In genomic region chr11:108938604-108939003, GRCh38 we compare ENCODE assay signal across 1 cellular context.
TF ChIP-seq lines count a peak whose summit lies in the region.

No MANE protein-coding gene starts in this region.

TF ChIP-seq in GM23338, 12 proteins besides CTCF, POLR2A, EP300 and RAD21 (continued from another document):
- TF ChIP-seq ZNF462 (CRISPR knock-in tag; IDR thresholded peaks at IDR 0.05), result no peak
- no peak for TF ChIP-seq ZNF114 (CRISPR knock-in tag; IDR thresholded peaks at IDR 0.05)
- TF ChIP-seq EZH2phosphoT487 (IDR thresholded peaks at IDR 0.05; ENCODE audit: unreplicated experiment), result no peak
- no peak for TF ChIP-seq STAT1 (IDR thresholded peaks at IDR 0.05; ENCODE audit: unreplicated experiment)
- TF ChIP-seq NANOG (IDR thresholded peaks at IDR 0.05; ENCODE audit: borderline replicate concordance), result no peak
- no peak for TF ChIP-seq ZNF331 (CRISPR knock-in tag; IDR thresholded peaks at IDR 0.05; ENCODE audit: low read depth)
- no peak for TF ChIP-seq EZH2 (IDR thresholded peaks at IDR 0.05; ENCODE audit: low read depth, unreplicated experiment)
